ENCODE assay signal across 22 cellular contexts in genomic region chr6:146422789-146423188, GRCh38.
"Had no signal": no experiment of that assay in that cellular context is flagged by ENCODE, and none has a peak within 500 bp of the region (broad histone marks: within the 10 kb centered on the region; RNA-seq: fewer than 3 reads in every experiment).

No MANE protein-coding gene starts in this region.

- H3K9ac ChIP-seq: SK-N-SH had no signal

- H3K9me3 ChIP-seq: MG63, SK-N-SH had no signal

- H3K27me3 ChIP-seq: MG63 had no signal

- ATAC-seq: HepG2, Panc1, PC-3 had no signal

- H3K4me3 ChIP-seq: MG63 had no signal

- H3K4me2 ChIP-seq: SK-N-SH had no signal

- FAIRE-seq: HepG2 had no signal

- H3K27ac ChIP-seq: RWPE1 had no signal

- DNase-seq: IMR-90; MG63; NCI-H1092 treated with DMSO at 0.1 percent for 48 hours; NCI-H1436; NCI-H187; NCI-H2029; NCI-H2081 treated with DMSO at 0.1 percent for 48 hours; NCI-H2171; NCI-H226; NCI-H446; NCI-H510A; NCI-H524 treated with DMSO at 0.1 percent for 48 hours; NCI-H69; NCI-H774; NK-92 treated with Interleukin-12 subunit alpha and Interleukin-12 subunit beta, amount 100 ng/mL, for 24 hours; PC-3; SHP77; SK-N-SH; T-helper 1 cell had no signal

- H3K36me3 ChIP-seq: MG63 had no signal
